11 cellular contexts compared by ENCODE assay signal in the genomic region with DNA sequence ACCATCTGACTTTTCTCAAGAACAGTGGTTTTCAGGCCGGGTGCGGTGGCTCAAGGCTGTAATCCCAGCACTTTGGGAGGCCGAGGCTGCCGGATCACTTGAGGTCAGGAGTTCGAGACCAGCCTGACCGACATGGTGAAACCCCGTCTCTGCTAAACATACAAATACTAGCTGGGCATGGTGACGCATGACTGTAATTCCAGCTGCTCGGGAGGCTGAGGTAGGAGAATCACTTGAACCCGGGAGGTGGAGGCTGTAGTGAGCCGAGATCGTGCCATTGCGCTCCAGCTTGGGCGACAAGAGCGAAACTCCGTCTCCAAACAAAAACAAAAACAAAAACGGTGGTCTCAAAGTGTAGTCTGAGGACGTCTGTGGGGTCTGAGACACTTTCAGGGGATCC. TPM values are rescaled to one million over a fixed set of nuclear protein-coding genes. Genes with fewer than 3 reads are reported as not detected.
DNase-seq lines count a peak whose midpoint lies in the region; TF ChIP-seq lines count a peak whose summit lies in the region.
"Not testable (repeated sequence)": the region's sequence is repeated elsewhere in the genome, so short reads cannot be mapped to it uniquely, and the experiment has no call there.
"Had no signal": no experiment of that assay in that cellular context is flagged by ENCODE, and none has a peak within 500 bp of the region (broad histone marks: within the 10 kb centered on the region; RNA-seq: fewer than 3 reads in every experiment).

No MANE protein-coding gene starts in this region.

- peaks cover 29% of the 10 kb centered on the region for H3K4me1 ChIP-seq in CD4-positive, alpha-beta memory T cell (ENCODE audit: insufficient read depth, low read length)
- not testable (repeated sequence) for H3K4me1 ChIP-seq in iPS-18a (ENCODE audit: control insufficient read depth, low read depth, low read length)

- POLR2A ChIA-PET in CD4-positive, alpha-beta memory T cell (lab: Charles Lee; ENCODE audit: partially characterized antibody), result interaction anchor here (1.1 to 2.3 kb wide), 7 partner anchors 173 to 663 kb away, joined by 3 to 8 read pairs (median 6); partner anchors contain the start of genes BYSL, MED20, RPL7L1 and TOMM6

- peak overlapping the region in 6 of 7 donors; percentile 6 to 82 (median 54) for H3K27ac Mint-ChIP-seq in CD4-positive, alpha-beta memory T cell
- H3K27ac Mint-ChIP-seq in IgD-negative memory B cell (peak overlapping the region in 1 of 3 donors; percentile 53), endothelial cell (ENCODE audit: unreplicated experiment) (peak overlapping the region; percentile 48)
- H3K27ac Mint-ChIP-seq in T-helper 1 cell treated with Interleukin-12 subunit alpha and Interleukin-12 subunit beta and Interleukin-4 antibody, amounts not matched to agents 30 μg/mL and 1 μg/mL, for 36 hours; neural crest cell (ENCODE audit: unreplicated experiment): not testable (repeated sequence)
- H3K27ac Mint-ChIP-seq in activated naive CD8-positive, alpha-beta T cell, result peak overlapping the region; percentile 34
- peak overlapping the region; percentile 70 for H3K27ac Mint-ChIP-seq in stimulated activated naive CD8-positive, alpha-beta T cell treated with anti-CD3 and anti-CD28 coated beads, Interleukin-15, Interleukin-2, amounts not matched to agents 100 ng/mL and 50 ng/mL, for 24 hours

- not testable (repeated sequence) for H3K27me3 Mint-ChIP-seq in CD4-positive, alpha-beta memory T cell; IgD-negative memory B cell; T-helper 1 cell treated with Interleukin-12 subunit alpha and Interleukin-12 subunit beta and Interleukin-4 antibody, amounts not matched to agents 30 μg/mL and 1 μg/mL, for 36 hours (ENCODE audit: low read depth); activated naive CD8-positive, alpha-beta T cell; endothelial cell (ENCODE audit: unreplicated experiment); neural crest cell (ENCODE audit: low read depth); stimulated activated naive CD8-positive, alpha-beta T cell treated with anti-CD3 and anti-CD28 coated beads, Interleukin-15, Interleukin-2, amounts not matched to agents 100 ng/mL and 50 ng/mL, for 24 hours

- peaks cover 25% of the 10 kb centered on the region for H3K36me3 ChIP-seq in CD4-positive, alpha-beta memory T cell (ENCODE audit: insufficient read depth, low read length)
- peaks cover 16% of the 10 kb centered on the region for H3K36me3 ChIP-seq in iPS-18a (ENCODE audit: control insufficient read depth, low read depth, low read length)

- peak overlapping the region; percentile 61 to 81 (median 76) for H3K4me3 Mint-ChIP-seq in CD4-positive, alpha-beta memory T cell
- H3K4me3 Mint-ChIP-seq in IgD-negative memory B cell (peak overlapping the region; percentile 68 to 100 (median 82)), endothelial cell (ENCODE audit: unreplicated experiment) (peak overlapping the region; percentile 81), neural crest cell (peak overlapping the region; percentile 82)
- peak overlapping the region; percentile 74 for H3K4me3 Mint-ChIP-seq in T-helper 1 cell treated with Interleukin-12 subunit alpha and Interleukin-12 subunit beta and Interleukin-4 antibody, amounts not matched to agents 30 μg/mL and 1 μg/mL, for 36 hours
- peak overlapping the region; percentile 98 for H3K4me3 Mint-ChIP-seq in activated naive CD8-positive, alpha-beta T cell
- peak overlapping the region; percentile 97 for H3K4me3 Mint-ChIP-seq in stimulated activated naive CD8-positive, alpha-beta T cell treated with anti-CD3 and anti-CD28 coated beads, Interleukin-15, Interleukin-2, amounts not matched to agents 100 ng/mL and 50 ng/mL, for 24 hours

- not testable (repeated sequence) for H3K4me3 ChIP-seq in CD4-positive, alpha-beta memory T cell (ENCODE audit: low read length in 2 of 2)
- H3K4me3 ChIP-seq in iPS-18a (ENCODE audit: low read length), result peak overlapping the region; percentile 100

- H3K4me1 Mint-ChIP-seq in CD4-positive, alpha-beta memory T cell, result peaks cover 12 to 28% (median 20%) of the 10 kb centered on the region in 4 donors
- H3K4me1 Mint-ChIP-seq in IgD-negative memory B cell, result peaks cover 17 to 27% (median 20%) of the 10 kb centered on the region in 3 donors
- H3K4me1 Mint-ChIP-seq in T-helper 1 cell treated with Interleukin-12 subunit alpha and Interleukin-12 subunit beta and Interleukin-4 antibody, amounts not matched to agents 30 μg/mL and 1 μg/mL, for 36 hours (ENCODE audit: low read depth), result peaks cover 14% of the 10 kb centered on the region
- H3K4me1 Mint-ChIP-seq in activated naive CD8-positive, alpha-beta T cell (ENCODE audit: low read depth), result peaks cover 28% of the 10 kb centered on the region
- not testable (repeated sequence) for H3K4me1 Mint-ChIP-seq in endothelial cell (ENCODE audit: unreplicated experiment)
- peaks cover 16% of the 10 kb centered on the region for H3K4me1 Mint-ChIP-seq in neural crest cell
- H3K4me1 Mint-ChIP-seq in stimulated activated naive CD8-positive, alpha-beta T cell treated with anti-CD3 and anti-CD28 coated beads, Interleukin-15, Interleukin-2, amounts not matched to agents 100 ng/mL and 50 ng/mL, for 24 hours (ENCODE audit: low read depth), result peaks cover 43% of the 10 kb centered on the region

- intact Hi-C loops in CD4-positive, alpha-beta memory T cell (cut with micrococcal nuclease), result loop anchor here (10.0 kb wide), 1 partner anchor 172 kb away; no protein-coding TSS in a partner anchor

- not testable (repeated sequence) for TF ChIP-seq CTCF in endothelial cell (IDR thresholded peaks at IDR 0.05; ENCODE audit: unreplicated experiment); neural crest cell (conservative IDR thresholded peaks at IDR 0.05)

- peaks cover 18 to 25% of the 10 kb centered on the region in 2 donors for H3K36me3 Mint-ChIP-seq in CD4-positive, alpha-beta memory T cell
- not testable (repeated sequence) for H3K36me3 Mint-ChIP-seq in IgD-negative memory B cell; activated naive CD8-positive, alpha-beta T cell; endothelial cell (ENCODE audit: low read depth, unreplicated experiment); neural crest cell (ENCODE audit: low read depth)
- peaks cover 12% of the 10 kb centered on the region for H3K36me3 Mint-ChIP-seq in T-helper 1 cell treated with Interleukin-12 subunit alpha and Interleukin-12 subunit beta and Interleukin-4 antibody, amounts not matched to agents 30 μg/mL and 1 μg/mL, for 36 hours (ENCODE audit: low read depth)
- H3K36me3 Mint-ChIP-seq in stimulated activated naive CD8-positive, alpha-beta T cell treated with anti-CD3 and anti-CD28 coated beads, Interleukin-15, Interleukin-2, amounts not matched to agents 100 ng/mL and 50 ng/mL, for 24 hours (ENCODE audit: low read depth), result peaks cover 33% of the 10 kb centered on the region

- CTCF ChIA-PET in CD4-positive, alpha-beta memory T cell (lab: Charles Lee; ENCODE audit: partially characterized antibody), result interaction anchor here (1.1 to 5.4 kb wide), 8 partner anchors 10 to 431 kb away, joined by 3 to 59 read pairs (median 5); partner anchors contain the start of genes MED20 and TOMM6

- H3K27me3 ChIP-seq in CD4-positive, alpha-beta memory T cell (ENCODE audit: insufficient read depth, low read length); iPS-18a (ENCODE audit: control insufficient read depth, insufficient read depth, low read length): not testable (repeated sequence)

- H3K9me3 Mint-ChIP-seq in CD4-positive, alpha-beta memory T cell; IgD-negative memory B cell; T-helper 1 cell treated with Interleukin-12 subunit alpha and Interleukin-12 subunit beta and Interleukin-4 antibody, amounts not matched to agents 30 μg/mL and 1 μg/mL, for 36 hours; activated naive CD8-positive, alpha-beta T cell (ENCODE audit: low read depth); endothelial cell (ENCODE audit: unreplicated experiment); neural crest cell; stimulated activated naive CD8-positive, alpha-beta T cell treated with anti-CD3 and anti-CD28 coated beads, Interleukin-15, Interleukin-2, amounts not matched to agents 100 ng/mL and 50 ng/mL, for 24 hours: not testable (repeated sequence)

- H3K9ac ChIP-seq in iPS-18a (ENCODE audit: low read length), result peak overlapping the region; percentile 96

- H3K9me3 ChIP-seq in CD4-positive, alpha-beta memory T cell (ENCODE audit: control insufficient read depth in 1 of 2, low read length in 2 of 2); iPS-18a (ENCODE audit: control insufficient read depth, low read depth, low read length): not testable (repeated sequence)

- H3K27ac ChIP-seq in CD4-positive, alpha-beta memory T cell (ENCODE audit: low read depth, low read length); iPS-18a (ENCODE audit: low read length): not testable (repeated sequence)

- DNase-seq in CD4-positive, alpha-beta memory T cell; endothelial cell (ENCODE audit: low spot score); neural crest cell (ENCODE audit: low read depth, low spot score): not testable (repeated sequence)

RNA-seq across cellular contexts. Expression of gene MRPS10, which starts 1.2 kb away (rescaled TPM):
- total RNA-seq in CD4-positive, alpha-beta memory T cell, result 10 to 100 TPM; 22.6 to 25.1 TPM
- 10 to 100 TPM; 40.3 to 57.5 TPM for polyA plus RNA-seq in CD4-positive, alpha-beta memory T cell
- 44.8 TPM for polyA plus RNA-seq in IgD-negative memory B cell
- 21.9 TPM for total RNA-seq in endothelial cell (ENCODE audit: unreplicated experiment)
- 29.0 and 32.0 TPM in 2 replicates for total RNA-seq in neural crest cell

RNA-seq across cellular contexts. Expression of gene GUCA1B, which starts 21.7 kb away (rescaled TPM):
- 1 to 10 TPM; 4.1 to 5.3 TPM for total RNA-seq in CD4-positive, alpha-beta memory T cell
- polyA plus RNA-seq in CD4-positive, alpha-beta memory T cell, result under 1 TPM in 1 of 2 donors, not detected in 1; 0.17 TPM
- 0.54 TPM for polyA plus RNA-seq in IgD-negative memory B cell
- total RNA-seq in endothelial cell (ENCODE audit: unreplicated experiment) (0.64 TPM), neural crest cell (1.4 and 2.3 TPM in 2 replicates)
- total RNA-seq: RPMI7951 had no signal

RNA-seq across cellular contexts. Expression of gene GUCA1A, which starts 43.3 kb away (rescaled TPM):
- total RNA-seq in CD4-positive, alpha-beta memory T cell, result not detected
- not detected for polyA plus RNA-seq in CD4-positive, alpha-beta memory T cell
- not detected for polyA plus RNA-seq in IgD-negative memory B cell
- 0.62 TPM for total RNA-seq in endothelial cell (ENCODE audit: unreplicated experiment)
- total RNA-seq in neural crest cell, result 1.1 and 1.3 TPM in 2 replicates
- total RNA-seq: colonic mucosa, posterior vena cava, RPMI7951 had no signal
